30 cellular contexts compared by ENCODE assay signal in genomic region chr9:522658-523057, GRCh38. TPM values are rescaled to one million over a fixed set of nuclear protein-coding genes. Genes with fewer than 3 reads are reported as not detected.
DNase-seq lines count a peak whose midpoint lies in the region; ATAC-seq, FAIRE-seq and TF ChIP-seq lines count a peak whose summit lies in the region.
"Had no signal": no experiment of that assay in that cellular context is flagged by ENCODE, and none has a peak within 500 bp of the region (broad histone marks: within the 10 kb centered on the region; RNA-seq: fewer than 3 reads in every experiment).

No MANE protein-coding gene starts in this region.

- no peak for FAIRE-seq in astrocyte (lab: Jason Lieb, UNC)
- FAIRE-seq: GM19239, RCC 7860 had no signal

- no peak overlapping the region for H3K4me3 ChIP-seq in astrocyte (ENCODE audit: insufficient read depth, low read depth, low read length)
- peak overlapping the region in 1 of 12 donors; percentile 5 for H3K4me3 ChIP-seq in heart left ventricle
- H3K4me3 ChIP-seq: BLaER1 treated with 17β-estradiol and CSF1 and Interleukin-3, amounts not matched to agents 10 nM and 100 nM; SJSA1; skin epidermis; thyroid gland had no signal

- DNase-seq in Daoy (ENCODE audit: low read depth) (peak; percentile 65), astrocyte (ENCODE audit: low read depth) (peak; percentile 28), heart left ventricle (peak in 4 of 5 donors; percentile 51 to 68 (median 54)), renal cortical epithelial cell (ENCODE audit: low read depth) (peak; percentile 83), cerebellum (ENCODE audit: low spot score) (no peak)
- DNase-seq: activated B cell treated with CpG ODN at 0.5 μM for 24 hours; activated CD8-positive, alpha-beta memory T cell treated with anti-CD3 and anti-CD28 coated beads, Interleukin-2, amount 50 U/mL, for 48 hours; Caco-2; cerebellar nuclear complex; effector CD4-positive, alpha-beta T cell; GDM1; H9; mesendoderm; NCI-H2029 treated with DMSO at 0.1 percent for 48 hours; NCI-H2227 treated with DMSO at 0.1 percent for 48 hours; stimulated activated CD8-positive, alpha-beta memory T cell treated with anti-CD3 and anti-CD28 coated beads, Interleukin-4, amount 100 ng/mL, for 48 hours; stimulated activated naive CD8-positive, alpha-beta T cell treated with anti-CD3 and anti-CD28 coated beads, Interleukin-15, amount 100 ng/mL, for 72 hours; T-cell; thyroid gland had no signal

- intact Hi-C loops in heart left ventricle (cut with DNase I): no loop called here

- no peak overlapping the region for H3K27ac Mint-ChIP-seq in astrocyte (ENCODE audit: unreplicated experiment)
- H3K27ac Mint-ChIP-seq: activated B cell treated with CpG ODN at 0.5 μM for 24 hours; activated naive CD8-positive, alpha-beta T cell had no signal

- no peak overlapping the region for H3K27ac ChIP-seq in astrocyte (ENCODE audit: low read depth, low read length)
- H3K27ac ChIP-seq in heart left ventricle: peak overlapping the region in 9 of 12 donors; percentile 4 to 73 (median 45)
- H3K27ac ChIP-seq: BLaER1 treated with 17β-estradiol and CSF1 and Interleukin-3, amounts not matched to agents 10 nM and 100 nM; epithelial cell of prostate; neutrophil; SJSA1; skin epidermis; thyroid gland had no signal

- H3K27me3 ChIP-seq in astrocyte (ENCODE audit: insufficient read depth, low read length) (no peaks in the 10 kb centered on the region), heart left ventricle (no peaks in the 10 kb centered on the region)
- H3K27me3 ChIP-seq: BLaER1 treated with 17β-estradiol and CSF1 and Interleukin-3, amounts not matched to agents 10 nM and 100 nM; neutrophil; SJSA1; thyroid gland had no signal

- H3K9me3 Mint-ChIP-seq in astrocyte (ENCODE audit: unreplicated experiment): no peaks in the 10 kb centered on the region
- H3K9me3 Mint-ChIP-seq: activated B cell treated with CpG ODN at 0.5 μM for 24 hours; H9; stimulated activated naive CD8-positive, alpha-beta T cell treated with anti-CD3 and anti-CD28 coated beads, Interleukin-15, amount 100 ng/mL, for 72 hours; T-cell had no signal

- TF ChIP-seq CTCF in astrocyte (IDR thresholded peaks at IDR 0.05; ENCODE audit: insufficient read depth, low read depth, low read length) (no peak), heart left ventricle (IDR thresholded peaks at IDR 0.05) (no peak)

- no peaks in the 10 kb centered on the region for H3K27me3 Mint-ChIP-seq in astrocyte (ENCODE audit: low read depth, unreplicated experiment)
- H3K27me3 Mint-ChIP-seq: activated B cell treated with CpG ODN at 0.5 μM for 24 hours; activated naive CD8-positive, alpha-beta T cell; progenitor cell of endocrine pancreas; stimulated activated naive CD8-positive, alpha-beta T cell treated with anti-CD3 and anti-CD28 coated beads, Interleukin-15, amount 100 ng/mL, for 72 hours; T-cell had no signal

- no peak overlapping the region for H3K4me2 ChIP-seq in astrocyte (ENCODE audit: low read length)
- H3K4me2 ChIP-seq: BLaER1 treated with 17β-estradiol and CSF1 and Interleukin-3, amounts not matched to agents 10 nM and 100 nM had no signal

- no peaks in the 10 kb centered on the region for H4K20me1 ChIP-seq in astrocyte (ENCODE audit: insufficient read depth, low read length)
- H4K20me1 ChIP-seq: BLaER1 treated with 17β-estradiol and CSF1 and Interleukin-3, amounts not matched to agents 10 nM and 100 nM had no signal

- no peak overlapping the region for H2AFZ ChIP-seq in astrocyte (ENCODE audit: low read depth, low read length)

- H3K4me1 Mint-ChIP-seq in astrocyte (ENCODE audit: low read depth, unreplicated experiment): peaks cover 15% of the 10 kb centered on the region

- no peaks in the 10 kb centered on the region for H3K79me2 ChIP-seq in astrocyte (ENCODE audit: insufficient read depth, low read length)

- H3K36me3 Mint-ChIP-seq in astrocyte (ENCODE audit: low read depth, unreplicated experiment): no peaks in the 10 kb centered on the region
- H3K36me3 Mint-ChIP-seq: activated naive CD8-positive, alpha-beta T cell; T-cell had no signal

- no peak overlapping the region for H3K4me3 Mint-ChIP-seq in astrocyte (ENCODE audit: unreplicated experiment)
- H3K4me3 Mint-ChIP-seq: activated B cell treated with CpG ODN at 0.5 μM for 24 hours; activated naive CD8-positive, alpha-beta T cell; H9; stimulated activated naive CD8-positive, alpha-beta T cell treated with anti-CD3 and anti-CD28 coated beads, Interleukin-15, amount 100 ng/mL, for 72 hours; T-cell had no signal

- H3K36me3 ChIP-seq in astrocyte (ENCODE audit: insufficient read depth, low read length) (no peaks in the 10 kb centered on the region), heart left ventricle (no peaks in the 10 kb centered on the region)
- H3K36me3 ChIP-seq: BLaER1 treated with 17β-estradiol and CSF1 and Interleukin-3, amounts not matched to agents 10 nM and 100 nM; neutrophil; SJSA1; thyroid gland had no signal

- peak; percentile 81 to 93 (median 86) for ATAC-seq in heart left ventricle
- no peak for ATAC-seq in HG03159 (IDR thresholded peaks at IDR 0.05; ENCODE audit: unreplicated experiment)
- ATAC-seq in GM19455 (IDR thresholded peaks at IDR 0.05; ENCODE audit: unreplicated experiment): no peak
- ATAC-seq: stimulated activated naive CD8-positive, alpha-beta T cell treated with anti-CD3 and anti-CD28 coated beads, Interleukin-15, amount 100 ng/mL, for 72 hours; T-cell had no signal

- H3K9me3 ChIP-seq in astrocyte (ENCODE audit: insufficient read depth, low read depth, low read length): no peaks in the 10 kb centered on the region
- H3K9me3 ChIP-seq in heart left ventricle: no peaks in the 10 kb centered on the region
- H3K9me3 ChIP-seq: BLaER1 treated with 17β-estradiol and CSF1 and Interleukin-3, amounts not matched to agents 10 nM and 100 nM; Caco-2; neutrophil; SJSA1; thyroid gland had no signal

- no peak overlapping the region for H3K9ac ChIP-seq in astrocyte (ENCODE audit: low read length)
- H3K9ac ChIP-seq: BLaER1 treated with 17β-estradiol and CSF1 and Interleukin-3, amounts not matched to agents 10 nM and 100 nM had no signal

- H3K4me1 ChIP-seq in astrocyte (ENCODE audit: insufficient read depth, low read length) (no peaks in the 10 kb centered on the region), heart left ventricle (peaks cover 0 to 45% (median 22%) of the 10 kb centered on the region in 12 donors)
- H3K4me1 ChIP-seq: BLaER1 treated with 17β-estradiol and CSF1 and Interleukin-3, amounts not matched to agents 10 nM and 100 nM; SJSA1 had no signal

- TF ChIP-seq POLR2A in heart left ventricle (IDR thresholded peaks at IDR 0.05): no peak

- WGBS in heart left ventricle, 4 donors: 25 to 52% (median 33%) methylated on average over 1 of the region's 1 CpG

RNA-seq across cellular contexts. Expression of gene KANK1, which starts 18.2 kb away (rescaled TPM):
- 33.4 and 35.7 TPM in 2 replicates for total RNA-seq in Daoy (2014; rRNA removed; shearing (Covaris generic))
- total RNA-seq in astrocyte (22.7 and 23.4 TPM in 2 replicates), heart left ventricle (100 to 1,000 TPM in 7 of 9 donors, 10 to 100 TPM in 2; 74.9 to 242 (median 121) TPM), renal cortical epithelial cell (26.4 and 78.8 TPM in 2 replicates), cerebellum (16.9 TPM)
- polyA plus RNA-seq in heart left ventricle: 10 to 100 TPM; 53.6 to 92.0 TPM

Comparison
In these comparisons a context has a peak if more than half of its experiments do, and no peak if none do; other contexts are left out.
1. ATAC-seq: peak in heart left ventricle (4 of 4); none in HG03159 (single experiment) and GM19455 (single experiment).